In genomic region chr11:67455054-67455453, GRCh38 we compare ENCODE assay signal across 23 cellular contexts. TPM values are rescaled to one million over a fixed set of nuclear protein-coding genes. Genes with fewer than 3 reads are reported as not detected.
DNase-seq lines count a peak whose midpoint lies in the region; ATAC-seq and TF ChIP-seq lines count a peak whose summit lies in the region.
"Had no signal": no experiment of that assay in that cellular context is flagged by ENCODE, and none has a peak within 500 bp of the region (broad histone marks: within the 10 kb centered on the region; RNA-seq: fewer than 3 reads in every experiment).

TSS of gene CABP4 (plus strand) at chr11:67455354. CDS start at chr11:67455424, 70 bp downstream.

- no peak within 1 kb of the TSS for H4K5ac ChIP-seq in IMR-90 (ENCODE audit: low read depth, low read length)

- dilution Hi-C loops in IMR-90 (cut with HindIII; ENCODE audit: low sequenced_read_pairs, unreplicated experiment) = no loop called here

- H3K4me1 Mint-ChIP-seq in activated naive CD8-positive, alpha-beta T cell (ENCODE audit: low read depth) = peaks cover 10% of the 10 kb centered on the region
- no peaks in the 10 kb centered on the region for H3K4me1 Mint-ChIP-seq in activated naive CD8-positive, alpha-beta T cell treated with anti-CD3 and anti-CD28 coated beads for 36 hours
- H3K4me1 Mint-ChIP-seq in endothelial cell (ENCODE audit: unreplicated experiment) (peaks cover 2% of the 10 kb centered on the region), glutamatergic neuron (ENCODE audit: low read depth, unreplicated experiment) (no peaks in the 10 kb centered on the region)
- peaks cover 35 to 84% of the 10 kb centered on the region in 2 donors for H3K4me1 Mint-ChIP-seq in stimulated activated naive B cell treated with anti-CD40 and anti-IgM and Interleukin-4, amounts not matched to agents 10 μg/mL and 1 μg/mL and 100 μg/mL, for 72 hours
- peaks cover 11% of the 10 kb centered on the region for H3K4me1 Mint-ChIP-seq in CD4-positive, alpha-beta T cell (ENCODE audit: low read depth)

- DNase-seq in activated naive CD8-positive, alpha-beta T cell treated with anti-CD3 and anti-CD28 coated beads for 36 hours = no peak
- DNase-seq in IMR-90 (no peak), endothelial cell (ENCODE audit: low spot score) (no peak), superior temporal gyrus (ENCODE audit: extremely low spot score) (no peak), glutamatergic neuron (no peak)
- no peak for DNase-seq in stimulated activated naive B cell treated with anti-CD40 and anti-IgM and Interleukin-4, amounts not matched to agents 10 μg/mL and 1 μg/mL and 100 μg/mL, for 72 hours
- DNase-seq in CD4-positive, alpha-beta T cell = no peak
- DNase-seq: COR-L47, DND-41, KG1, NCI-H1092, NCI-H1436, NCI-H1930, NCI-H2227 treated with DMSO at 0.1 percent for 48 hours, NCI-H510A, NCI-H748 treated with DMSO at 0.1 percent for 48 hours, Peyer's patch, SJCRH30 had no signal

- H4K20me1 ChIP-seq in IMR-90 (ENCODE audit: insufficient read depth, low read length) = no peaks in the 10 kb centered on the region

- H3K4me3 Mint-ChIP-seq in activated naive CD8-positive, alpha-beta T cell = no peak within 1 kb of the TSS
- H3K4me3 Mint-ChIP-seq in activated naive CD8-positive, alpha-beta T cell treated with anti-CD3 and anti-CD28 coated beads for 36 hours = no peak within 1 kb of the TSS
- peak within 1 kb of the TSS; percentile 62 for H3K4me3 Mint-ChIP-seq in endothelial cell (ENCODE audit: unreplicated experiment)
- no peak within 1 kb of the TSS for H3K4me3 Mint-ChIP-seq in stimulated activated naive B cell treated with anti-CD40 and anti-IgM and Interleukin-4, amounts not matched to agents 10 μg/mL and 1 μg/mL and 100 μg/mL, for 72 hours
- H3K4me3 Mint-ChIP-seq in CD4-positive, alpha-beta T cell = no peak within 1 kb of the TSS
- H3K4me3 Mint-ChIP-seq in glutamatergic neuron (ENCODE audit: unreplicated experiment) = no peak within 1 kb of the TSS

- H4K8ac ChIP-seq in IMR-90 (ENCODE audit: low read depth in 2 of 2, low read length in 2 of 2) = no peak within 1 kb of the TSS

- WGBS in IMR-90 (ENCODE audit: extremely low coverage in 2 of 2, insufficient read length in 1 of 2), 2 experiments = no CpG with 5 or more reads among the region's 3 CpGs

- H3K18ac ChIP-seq in IMR-90 (ENCODE audit: low read depth, low read length) = no peak within 1 kb of the TSS

- POLR2A ChIA-PET in IMR-90 (lab: Charles Lee; ENCODE audit: unreplicated experiment) = no interaction called here
- POLR2A ChIA-PET in CD4-positive, alpha-beta T cell (lab: Charles Lee) = interaction anchor here (0.7 to 16.8 kb wide), 4 partner anchors 11 to 50 kb away, joined by 3 to 110 read pairs (median 4); partner anchors contain the start of gene PTPRCAP

- intact Hi-C loops in IMR-90 (cut with micrococcal nuclease) = no loop called here
- intact Hi-C loops in CD4-positive, alpha-beta T cell (cut with DNase I, micrococcal nuclease) = no loop called here

- no peak within 1 kb of the TSS for H2BK20ac ChIP-seq in IMR-90 (ENCODE audit: low read depth, low read length)

- H2AFZ ChIP-seq in IMR-90 (replicated peaks; ENCODE audit: low read length, poor library complexity) = peak within 1 kb of the TSS; percentile 51

- no TSS peak for BruUV-seq in IMR-90 (replicated peaks; lab: Mats Ljungman, UMichigan)

- no peaks in the 10 kb centered on the region for H3K79me1 ChIP-seq in IMR-90 (ENCODE audit: low read depth in 1 of 2, low read length in 2 of 2)

- H3K4me2 ChIP-seq in IMR-90 (ENCODE audit: low read depth, low read length) = no peak within 1 kb of the TSS

- no peaks in the 10 kb centered on the region for H3K4me1 ChIP-seq in IMR-90 (ENCODE audit: control insufficient read depth, insufficient read depth, low read length)
- H3K4me1 ChIP-seq: HAP-1, SJCRH30 had no signal

- no peaks in the 10 kb centered on the region for H3K9me3 ChIP-seq in IMR-90 (ENCODE audit: control insufficient read depth, insufficient read depth, low read length)
- H3K9me3 ChIP-seq in CD4-positive, alpha-beta T cell (ENCODE audit: control insufficient read depth, low read length) = no peaks in the 10 kb centered on the region
- H3K9me3 ChIP-seq: HAP-1, Peyer's patch, SJCRH30 had no signal

- no peak within 1 kb of the TSS for H2BK5ac ChIP-seq in IMR-90 (ENCODE audit: low read depth, low read length, poor library complexity, severe bottlenecking)

- no peak within 1 kb of the TSS for H3K23ac ChIP-seq in IMR-90 (ENCODE audit: low read depth, low read length)

- no peak for TF ChIP-seq RAD21 in IMR-90 (IDR thresholded peaks at IDR 0.05; ENCODE audit: low read length)

- no peak within 1 kb of the TSS for H3K4me3 ChIP-seq in IMR-90 (ENCODE audit: insufficient read depth, low read depth, low read length)
- H3K4me3 ChIP-seq: GM12878, HAP-1, Peyer's patch, SJCRH30 had no signal

- no peak within 1 kb of the TSS for H3K9ac ChIP-seq in IMR-90 (ENCODE audit: low read depth, low read length)

- no peak within 1 kb of the TSS for H2BK120ac ChIP-seq in IMR-90 (ENCODE audit: low read depth, low read length)

- TF ChIP-seq CTCF in IMR-90 (conservative IDR thresholded peaks at IDR 0.05; ENCODE audit: low read depth, low read length) (no peak), endothelial cell (IDR thresholded peaks at IDR 0.05; ENCODE audit: unreplicated experiment) (no peak), glutamatergic neuron (IDR thresholded peaks at IDR 0.05; ENCODE audit: partially characterized antibody, unreplicated experiment) (no peak)
- no peak for TF ChIP-seq CTCF in CD4-positive, alpha-beta T cell (IDR thresholded peaks at IDR 0.05)

- no peak within 1 kb of the TSS for H4K91ac ChIP-seq in IMR-90 (ENCODE audit: insufficient read depth, low read depth, low read length)

- H3K14ac ChIP-seq in IMR-90 (replicated peaks; ENCODE audit: low read depth, low read length) = no peak within 1 kb of the TSS

- H3K36me3 Mint-ChIP-seq in activated naive CD8-positive, alpha-beta T cell = no peaks in the 10 kb centered on the region
- H3K36me3 Mint-ChIP-seq in activated naive CD8-positive, alpha-beta T cell treated with anti-CD3 and anti-CD28 coated beads for 36 hours = no peaks in the 10 kb centered on the region
- H3K36me3 Mint-ChIP-seq in endothelial cell (ENCODE audit: low read depth, unreplicated experiment) (no peaks in the 10 kb centered on the region), glutamatergic neuron (ENCODE audit: unreplicated experiment) (no peaks in the 10 kb centered on the region)
- no peaks in the 10 kb centered on the region for H3K36me3 Mint-ChIP-seq in stimulated activated naive B cell treated with anti-CD40 and anti-IgM and Interleukin-4, amounts not matched to agents 10 μg/mL and 1 μg/mL and 100 μg/mL, for 72 hours
- no peaks in the 10 kb centered on the region for H3K36me3 Mint-ChIP-seq in CD4-positive, alpha-beta T cell (ENCODE audit: low read depth)

- no peak for ATAC-seq in IMR-90 (ENCODE audit: low read depth)
- no peak for ATAC-seq in stimulated activated naive B cell treated with anti-CD40 and anti-IgM and Interleukin-4, amounts not matched to agents 10 μg/mL and 1 μg/mL and 100 μg/mL, for 72 hours (replicated peaks)
- no peak for ATAC-seq in CD4-positive, alpha-beta T cell (ENCODE audit: poor library complexity)
- ATAC-seq: GM12878, HepG2 had no signal

- no peak within 1 kb of the TSS for H2AK5ac ChIP-seq in IMR-90 (ENCODE audit: low read depth, low read length)

- in situ Hi-C loops in IMR-90 (cut with MboI; ENCODE audit: low sequenced_read_pairs) = no loop called here

- no peaks in the 10 kb centered on the region for H3K36me3 ChIP-seq in IMR-90 (ENCODE audit: control insufficient read depth, insufficient read depth, low read length)
- H3K36me3 ChIP-seq: HAP-1, Peyer's patch, SJCRH30 had no signal

- no peak within 1 kb of the TSS for H2AK9ac ChIP-seq in IMR-90 (replicated peaks; ENCODE audit: low read depth, low read length, poor library complexity)

- H3K27ac ChIP-seq in IMR-90 (ENCODE audit: insufficient read depth, low read length) = no peak within 1 kb of the TSS
- no peak within 1 kb of the TSS for H3K27ac ChIP-seq in CD4-positive, alpha-beta T cell (ENCODE audit: low read depth, low read length)
- H3K27ac ChIP-seq: Peyer's patch, SJCRH30 had no signal

- CTCF ChIA-PET in IMR-90 (lab: Yijun Ruan, JAX) = no interaction called here
- CTCF ChIA-PET in CD4-positive, alpha-beta T cell (lab: Charles Lee) = no interaction called here

- no peak within 1 kb of the TSS for H3K4ac ChIP-seq in IMR-90 (ENCODE audit: low read depth, low read length)

- no peak within 1 kb of the TSS for H2BK15ac ChIP-seq in IMR-90 (ENCODE audit: low read depth, low read length)

- no peak within 1 kb of the TSS for H3K56ac ChIP-seq in IMR-90 (ENCODE audit: extremely low read depth, insufficient read depth, low read length)

- TF ChIP-seq POLR2A in IMR-90 (IDR thresholded peaks at IDR 0.05; ENCODE audit: low read depth, low read length) = no peak

- H3K9me3 Mint-ChIP-seq in activated naive CD8-positive, alpha-beta T cell (ENCODE audit: low read depth) = no peaks in the 10 kb centered on the region
- no peaks in the 10 kb centered on the region for H3K9me3 Mint-ChIP-seq in activated naive CD8-positive, alpha-beta T cell treated with anti-CD3 and anti-CD28 coated beads for 36 hours
- H3K9me3 Mint-ChIP-seq in endothelial cell (ENCODE audit: unreplicated experiment) (no peaks in the 10 kb centered on the region), glutamatergic neuron (ENCODE audit: unreplicated experiment) (peaks cover 6% of the 10 kb centered on the region)
- H3K9me3 Mint-ChIP-seq in stimulated activated naive B cell treated with anti-CD40 and anti-IgM and Interleukin-4, amounts not matched to agents 10 μg/mL and 1 μg/mL and 100 μg/mL, for 72 hours = no peaks in the 10 kb centered on the region
- no peaks in the 10 kb centered on the region for H3K9me3 Mint-ChIP-seq in CD4-positive, alpha-beta T cell

- no peaks in the 10 kb centered on the region for H3K27me3 Mint-ChIP-seq in activated naive CD8-positive, alpha-beta T cell
- no peaks in the 10 kb centered on the region for H3K27me3 Mint-ChIP-seq in activated naive CD8-positive, alpha-beta T cell treated with anti-CD3 and anti-CD28 coated beads for 36 hours
- peaks cover 12% of the 10 kb centered on the region for H3K27me3 Mint-ChIP-seq in endothelial cell (ENCODE audit: unreplicated experiment)
- no peaks in the 10 kb centered on the region for H3K27me3 Mint-ChIP-seq in stimulated activated naive B cell treated with anti-CD40 and anti-IgM and Interleukin-4, amounts not matched to agents 10 μg/mL and 1 μg/mL and 100 μg/mL, for 72 hours
- H3K27me3 Mint-ChIP-seq in CD4-positive, alpha-beta T cell = no peaks in the 10 kb centered on the region
- peaks cover 8% of the 10 kb centered on the region for H3K27me3 Mint-ChIP-seq in glutamatergic neuron (ENCODE audit: unreplicated experiment)

- peak within 1 kb of the TSS; percentile 34 for H3K27ac Mint-ChIP-seq in activated naive CD8-positive, alpha-beta T cell
- H3K27ac Mint-ChIP-seq in activated naive CD8-positive, alpha-beta T cell treated with anti-CD3 and anti-CD28 coated beads for 36 hours = no peak within 1 kb of the TSS
- H3K27ac Mint-ChIP-seq in endothelial cell (ENCODE audit: unreplicated experiment) = no peak within 1 kb of the TSS
- H3K27ac Mint-ChIP-seq in stimulated activated naive B cell treated with anti-CD40 and anti-IgM and Interleukin-4, amounts not matched to agents 10 μg/mL and 1 μg/mL and 100 μg/mL, for 72 hours = peak within 1 kb of the TSS; percentile 65
- no peak within 1 kb of the TSS for H3K27ac Mint-ChIP-seq in CD4-positive, alpha-beta T cell
- no peak within 1 kb of the TSS for H3K27ac Mint-ChIP-seq in glutamatergic neuron (ENCODE audit: unreplicated experiment)

- no peaks in the 10 kb centered on the region for H3K9me1 ChIP-seq in IMR-90 (ENCODE audit: insufficient read depth, low read length)

- H3K27me3 ChIP-seq in IMR-90 (ENCODE audit: control insufficient read depth, insufficient read depth, low read length) = peaks cover 25% of the 10 kb centered on the region; the same call in 1 of the 2 replicates
- no peaks in the 10 kb centered on the region for H3K27me3 ChIP-seq in CD4-positive, alpha-beta T cell (ENCODE audit: control insufficient read depth, insufficient read depth, low read length)
- H3K27me3 ChIP-seq: Peyer's patch, SJCRH30 had no signal

RNA-seq across cellular contexts. Expression of gene CABP4, which starts in this region (rescaled TPM):
- under 1 TPM; 0.27 to 0.28 TPM for total RNA-seq in activated naive CD8-positive, alpha-beta T cell treated with anti-CD3 and anti-CD28 coated beads for 36 hours
- total RNA-seq in IMR-90 (2012; rRNA removed) = not detected in 2 replicates
- polyA plus RNA-seq in IMR-90 (2012; rRNA removed) = not detected in 2 replicates
- not detected in 2 replicates for polyA plus RNA-seq in IMR-90 (2012; cell fraction: cytosol; rRNA removed)
- polyA plus RNA-seq in IMR-90 (2012; cell fraction: nucleus; rRNA removed; ENCODE audit: low replicate concordance) = not detected in 2 replicates
- not detected for total RNA-seq in endothelial cell (ENCODE audit: unreplicated experiment)
- total RNA-seq in CD4-positive, alpha-beta T cell = 1 to 10 TPM; 7.5 to 8.5 TPM
- total RNA-seq in glutamatergic neuron (ENCODE audit: unreplicated experiment) = not detected
- total RNA-seq: A172, HepG2 had no signal
- polyA plus RNA-seq: HepG2 had no signal

Comparison
In these comparisons a context has a peak if more than half of its experiments do, and no peak if none do; other contexts are left out.
1. H3K27ac Mint-ChIP-seq: peak in activated naive CD8-positive, alpha-beta T cell (single experiment) and stimulated activated naive B cell treated with anti-CD40 and anti-IgM and Interleukin-4, amounts not matched to agents 10 μg/mL and 1 μg/mL and 100 μg/mL, for 72 hours (single experiment); none in activated naive CD8-positive, alpha-beta T cell treated with anti-CD3 and anti-CD28 coated beads for 36 hours (single experiment), endothelial cell (single experiment), CD4-positive, alpha-beta T cell (single experiment) and glutamatergic neuron (single experiment).